ENCODE assay signal across 17 cellular contexts in genomic region chr7:40784176-40784575, GRCh38.
DNase-seq lines count a peak whose midpoint lies in the region; ATAC-seq and TF ChIP-seq lines count a peak whose summit lies in the region.
"Had no signal": no experiment of that assay in that cellular context is flagged by ENCODE, and none has a peak within 500 bp of the region (broad histone marks: within the 10 kb centered on the region; RNA-seq: fewer than 3 reads in every experiment).

No MANE protein-coding gene starts in this region.

- no peak for DNase-seq in Right ventricle myocardium superior
- no peak for DNase-seq in left ventricle myocardium inferior
- DNase-seq in NCI-H524 (lab: John Stamatoyannopoulos, UW), result peak; percentile 62 to 64
- peak; percentile 76 for DNase-seq in NCI-H524 treated with DMSO at 0.1 percent for 48 hours (lab: John Stamatoyannopoulos, UW)
- no peak for DNase-seq in upper lobe of right lung
- no peak for DNase-seq in HPDE6-E6E7 (ENCODE audit: extremely low spot score)
- DNase-seq: C1 segment of cervical spinal cord; Calu3; CD4-positive, alpha-beta memory T cell; COR-L47; DMS79; EL; GDM1; H9 had no signal

- H3K9me3 ChIP-seq in left ventricle myocardium inferior (replicated peaks) (no peaks in the 10 kb centered on the region), upper lobe of right lung (no peaks in the 10 kb centered on the region)

- no peaks in the 10 kb centered on the region for H3K36me3 ChIP-seq in left ventricle myocardium inferior
- H3K36me3 ChIP-seq in upper lobe of right lung, result no peaks in the 10 kb centered on the region

- H3K4me1 ChIP-seq in left ventricle myocardium inferior (peaks cover 16% of the 10 kb centered on the region), upper lobe of right lung (peaks cover 8% of the 10 kb centered on the region)

- no peak overlapping the region for H3K27ac ChIP-seq in left ventricle myocardium inferior (replicated peaks)
- no peak overlapping the region for H3K27ac ChIP-seq in upper lobe of right lung

- H3K4me3 ChIP-seq in left ventricle myocardium inferior (no peak overlapping the region), upper lobe of right lung (no peak overlapping the region)
- H3K4me3 ChIP-seq: GM12878, GM23338 had no signal

- intact Hi-C loops in Right ventricle myocardium superior (cut with DNase I) (no loop called here), left ventricle myocardium inferior (cut with micrococcal nuclease) (no loop called here), upper lobe of right lung (cut with DNase I) (no loop called here)

- ATAC-seq in Right ventricle myocardium superior (ENCODE audit: poor library complexity) (peak; percentile 45), upper lobe of right lung (peak; percentile 35)
- ATAC-seq: GM12878, GM23338, HCT116 had no signal

- H3K27me3 ChIP-seq in left ventricle myocardium inferior (ENCODE audit: low read depth) (no peaks in the 10 kb centered on the region), upper lobe of right lung (no peaks in the 10 kb centered on the region)

- TF ChIP-seq CTCF in left ventricle myocardium inferior (IDR thresholded peaks at IDR 0.05; ENCODE audit: borderline replicate concordance), result no peak
- no peak for TF ChIP-seq CTCF in upper lobe of right lung (IDR thresholded peaks at IDR 0.05)

Comparison
In these comparisons a context has a peak if more than half of its experiments do, and no peak if none do; other contexts are left out.
1. DNase-seq: peak in NCI-H524 (2 of 2) and NCI-H524 treated with DMSO at 0.1 percent for 48 hours (single experiment); none in Right ventricle myocardium superior (single experiment), left ventricle myocardium inferior (single experiment), upper lobe of right lung (single experiment) and HPDE6-E6E7 (single experiment).